Comparison of ENCODE assay signal across 28 cellular contexts in genomic region chr20:64177787-64178186, GRCh38. TPM values are rescaled to one million over a fixed set of nuclear protein-coding genes. Genes with fewer than 3 reads are reported as not detected.
"Had no signal": no experiment of that assay in that cellular context is flagged by ENCODE, and none has a peak within 500 bp of the region (broad histone marks: within the 10 kb centered on the region; RNA-seq: fewer than 3 reads in every experiment).

No MANE protein-coding gene starts in this region.

- H3K4me3 Mint-ChIP-seq: activated CD8-positive, alpha-beta T cell treated with anti-CD3 and anti-CD28 coated beads, Interleukin-2, amount 10 ng/mL, durations not matched to agents 7 days and 5 days; activated naive CD8-positive, alpha-beta T cell treated with anti-CD3 and anti-CD28 coated beads, Interleukin-2, amount 10 ng/mL, durations not matched to agents 7 days and 5 days; T-helper 1 cell treated with Interleukin-12 subunit alpha and Interleukin-12 subunit beta and Interleukin-4 antibody, amounts not matched to agents 30 μg/mL and 1 μg/mL, for 36 hours had no signal

- H3K36me3 ChIP-seq: breast epithelium, MG63, Peyer's patch, SJSA1 had no signal

- H3K27ac ChIP-seq: breast epithelium, Peyer's patch, RWPE1, SJSA1 had no signal

- H3K4me3 ChIP-seq: breast epithelium, MG63, Peyer's patch, SJSA1 had no signal

- H3K9me3 Mint-ChIP-seq: T-helper 1 cell treated with Interleukin-12 subunit alpha and Interleukin-12 subunit beta and Interleukin-4 antibody, amounts not matched to agents 30 μg/mL and 1 μg/mL, for 36 hours had no signal

- DNase-seq: activated CD4-positive, alpha-beta T cell treated with anti-CD3 and anti-CD28 coated beads for 48 hours; activated CD4-positive, alpha-beta T cell treated with anti-CD3 and anti-CD28 coated beads, Interleukin-2, amount 50 U/mL, for 4 hours; activated CD4-positive, CD25-positive, alpha-beta regulatory T cell treated with anti-CD3 and anti-CD28 coated beads, Interleukin-2, amount 50 U/mL, for 72 hours; activated CD8-positive, alpha-beta memory T cell treated with anti-CD3 and anti-CD28 coated beads, Interleukin-2, amount 50 U/mL, for 48 hours; activated CD8-positive, alpha-beta T cell treated with anti-CD3 and anti-CD28 coated beads, Interleukin-2, amount 10 ng/mL, durations not matched to agents 7 days and 5 days; activated naive CD4-positive, alpha-beta T cell treated with anti-CD3 and anti-CD28 coated beads, Interleukin-2, amount 50 U/mL, for 16 hours; activated naive CD8-positive, alpha-beta T cell treated with anti-CD3 and anti-CD28 coated beads, Interleukin-2, amount 10 ng/mL, durations not matched to agents 7 days and 5 days; activated T-cell treated with anti-CD3 and anti-CD28 coated beads, Interleukin-2, amount 50 U/mL, for 1 hour; aorta; caudate nucleus; MG63; MV-4-11; NCI-H1092 treated with DMSO at 0.1 percent for 48 hours; NCI-H1436; NCI-H1694 treated with DMSO at 0.1 percent for 48 hours; NCI-H2029 treated with DMSO at 0.1 percent for 48 hours; NCI-H345; NCI-H510A; NCI-H526 treated with DMSO at 0.1 percent for 48 hours; NCI-H82; NK-92 treated with Interleukin-12 subunit alpha and Interleukin-12 subunit beta, amount 100 ng/mL, for 24 hours; OCI-M1; Peyer's patch; SHP77 had no signal

- H3K9me3 ChIP-seq: breast epithelium, MG63, Peyer's patch had no signal

- H3K27ac Mint-ChIP-seq: activated CD8-positive, alpha-beta T cell treated with anti-CD3 and anti-CD28 coated beads, Interleukin-2, amount 10 ng/mL, durations not matched to agents 7 days and 5 days; activated naive CD8-positive, alpha-beta T cell treated with anti-CD3 and anti-CD28 coated beads, Interleukin-2, amount 10 ng/mL, durations not matched to agents 7 days and 5 days; T-helper 1 cell treated with Interleukin-12 subunit alpha and Interleukin-12 subunit beta and Interleukin-4 antibody, amounts not matched to agents 30 μg/mL and 1 μg/mL, for 36 hours had no signal

- H3K36me3 Mint-ChIP-seq: activated naive CD8-positive, alpha-beta T cell treated with anti-CD3 and anti-CD28 coated beads, Interleukin-2, amount 10 ng/mL, durations not matched to agents 7 days and 5 days had no signal

- ATAC-seq: activated CD8-positive, alpha-beta T cell treated with anti-CD3 and anti-CD28 coated beads, Interleukin-2, amount 10 ng/mL, durations not matched to agents 7 days and 5 days had no signal

RNA-seq across cellular contexts. Expression of gene MYT1, which starts 13.5 kb away (rescaled TPM):
- total RNA-seq: activated CD8-positive, alpha-beta T cell treated with anti-CD3 and anti-CD28 coated beads, Interleukin-2, amount 10 ng/mL, durations not matched to agents 7 days and 5 days; aorta; SJSA1 had no signal
- polyA plus RNA-seq: aorta had no signal
